34 cellular contexts compared by ENCODE assay signal in the genomic region with DNA sequence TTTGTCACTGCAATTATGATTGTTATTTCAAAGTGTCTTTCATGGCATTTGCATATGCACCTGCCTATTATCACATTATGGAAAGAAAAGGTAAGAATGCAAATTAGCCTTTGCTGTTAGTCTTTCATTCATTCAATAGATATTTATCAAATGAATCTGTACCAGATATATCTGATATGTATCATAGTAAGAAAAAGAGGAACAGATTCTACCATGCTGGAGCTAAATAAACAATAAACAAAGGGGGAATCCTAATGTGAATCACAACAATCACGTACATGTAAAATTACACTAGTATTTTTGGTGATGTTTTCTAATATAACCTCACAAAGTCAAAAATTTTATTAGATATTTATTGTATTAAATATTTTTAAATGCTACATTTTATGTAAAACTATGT.
"Had no signal": no experiment of that assay in that cellular context is flagged by ENCODE, and none has a peak within 500 bp of the region (broad histone marks: within the 10 kb centered on the region; RNA-seq: fewer than 3 reads in every experiment).

No MANE protein-coding gene starts in this region.

- H3K36me3 ChIP-seq: adrenal gland, ascending aorta, brain microvascular endothelial cell, breast epithelium, cardiac muscle cell had no signal

- H3K27me3 ChIP-seq: adrenal gland, ascending aorta, body of pancreas, brain microvascular endothelial cell, breast epithelium, cardiac muscle cell had no signal

- H3K4me1 ChIP-seq: adrenal gland, ascending aorta, body of pancreas, breast epithelium had no signal

- DNase-seq: activated effector memory CD4-positive, alpha-beta T cell treated with anti-CD3 and anti-CD28 coated beads, Interleukin-2, amount 50 U/mL, for 16 hours; activated effector memory CD4-positive, alpha-beta T cell treated with Interleukin-2 at 50 U/mL for 16 hours; activated gamma-delta T cell; activated gamma-delta T cell treated with Interleukin-2 at 50 U/mL for 16 hours; activated naive CD4-positive, alpha-beta T cell; activated naive CD4-positive, alpha-beta T cell treated with anti-CD3 and anti-CD28 coated beads for 36 hours; activated naive CD4-positive, alpha-beta T cell treated with anti-CD3 and anti-CD28 coated beads, Interleukin-2, amount 10 ng/mL, durations not matched to agents 7 days and 5 days; activated naive CD4-positive, alpha-beta T cell treated with anti-CD3 and anti-CD28 coated beads, Interleukin-2, amount 50 U/mL, for 16 hours; activated naive CD4-positive, alpha-beta T cell treated with Interleukin-2 at 50 U/mL for 16 hours; activated naive CD8-positive, alpha-beta T cell treated with anti-CD3 and anti-CD28 coated beads for 36 hours; activated naive CD8-positive, alpha-beta T cell treated with anti-CD3 and anti-CD28 coated beads, Interleukin-2, amount 10 ng/mL, durations not matched to agents 7 days and 5 days; activated naive CD8-positive, alpha-beta T cell treated with anti-CD3 and anti-CD28 coated beads, Interleukin-2, amount 50 U/mL, for 24 hours; activated T-cell treated with anti-CD3 and anti-CD28 coated beads, Interleukin-2, amount 50 U/mL, for 1 hour; activated T-cell treated with anti-CD3 and anti-CD28 coated beads, Interleukin-2, amount 50 U/mL, for 24 hours; activated T-cell treated with anti-CD3 and anti-CD28 coated beads, Interleukin-2, amount 50 U/mL, for 4 hours; activated T-cell treated with anti-CD3 and anti-CD28 coated beads, Interleukin-2, amount 50 U/mL, for 48 hours; activated T-cell treated with anti-CD3 and anti-CD28 coated beads, Interleukin-2, amount 50 U/mL, for 72 hours; adrenal gland; amniotic stem cell; amygdala; anterior cingulate cortex; aorta; body of pancreas; brain microvascular endothelial cell; caudate nucleus; central memory CD4-positive, alpha-beta T cell; cerebellar nuclear complex had no signal

- FAIRE-seq: astrocyte, bronchial epithelial cell had no signal

- H3K9me3 ChIP-seq: adrenal gland, ascending aorta, body of pancreas, breast epithelium had no signal

- ATAC-seq: activated naive CD4-positive, alpha-beta T cell treated with anti-CD3 and anti-CD28 coated beads, Interleukin-2, amount 50 U/mL, for 72 hours; activated naive CD8-positive, alpha-beta T cell treated with anti-CD3 and anti-CD28 coated beads, Interleukin-2, amount 50 U/mL, for 24 hours; activated T-cell treated with anti-CD3 and anti-CD28 coated beads, Interleukin-2, amount 50 U/mL, for 4 hours; activated T-cell treated with anti-CD3 and anti-CD28 coated beads, Interleukin-2, amount 50 U/mL, for 72 hours; activated T-helper 17 cell treated with anti-CD3 and anti-CD28 coated beads, Interleukin-2, amount 50 U/mL, for 72 hours; body of pancreas had no signal

- H3K27ac ChIP-seq: adrenal gland, ascending aorta, body of pancreas, brain microvascular endothelial cell, breast epithelium, cardiac muscle cell had no signal

- H3K4me3 ChIP-seq: adrenal gland, ascending aorta, body of pancreas, breast epithelium, cardiac muscle cell had no signal
